6 cellular contexts compared by ENCODE assay signal in the genomic region with DNA sequence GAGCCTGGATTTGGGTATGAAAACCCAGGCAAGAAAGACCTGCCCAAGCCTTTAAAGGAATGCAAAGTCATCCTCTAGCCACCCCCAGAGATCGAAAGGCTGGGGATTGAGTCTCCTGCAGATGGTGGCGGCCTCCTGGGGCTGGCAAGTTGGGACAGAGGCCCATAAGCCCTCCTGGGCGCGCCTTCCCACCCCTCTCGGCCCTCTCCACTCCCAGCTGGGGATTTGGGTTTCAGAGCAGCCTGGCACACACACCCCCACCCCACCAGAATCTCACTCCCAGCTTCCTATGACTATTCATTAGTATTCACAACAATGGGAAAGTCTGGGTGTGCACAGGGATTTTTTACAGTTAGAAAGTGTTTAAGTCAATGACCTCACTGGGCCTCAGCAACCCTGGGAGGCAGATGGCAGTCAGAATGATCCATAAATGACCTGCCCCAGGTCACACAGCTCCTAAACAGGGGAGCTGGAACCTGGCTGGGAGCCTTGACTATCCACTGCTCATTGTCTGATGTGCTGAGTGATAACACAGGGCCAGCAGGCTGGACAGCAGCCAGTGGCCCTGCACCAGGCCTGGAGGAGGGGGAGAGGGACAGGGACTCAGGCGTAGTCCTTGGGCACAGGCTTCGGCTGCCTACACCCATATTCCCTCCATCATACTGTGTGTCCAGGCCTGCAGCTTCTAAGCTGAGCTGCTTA. TPM values are rescaled to one million over a fixed set of nuclear protein-coding genes. Genes with fewer than 3 reads are reported as not detected.
DNase-seq lines count a peak whose midpoint lies in the region; ATAC-seq, FAIRE-seq and TF ChIP-seq lines count a peak whose summit lies in the region.
"Had no signal": no experiment of that assay in that cellular context is flagged by ENCODE, and none has a peak within 500 bp of the region (broad histone marks: within the 10 kb centered on the region; RNA-seq: fewer than 3 reads in every experiment).

No MANE protein-coding gene starts in this region.

- 0 out of 2 replicates have a peak, but pooled peaks cover under 1% of the 10 kb centered on the region for H4K20me1 ChIP-seq in PC-3 (ENCODE audit: low read length)

- CTCF ChIA-PET in PC-3 (lab: Charles Lee), result interaction anchor here (0.6 kb wide), 1 partner anchor 10 kb away, joined by 3 read pairs; no protein-coding TSS in a partner anchor

- no peaks in the 10 kb centered on the region for H3K27me3 Mint-ChIP-seq in effector memory CD8-positive, alpha-beta T cell

- H3K4me1 Mint-ChIP-seq in effector memory CD8-positive, alpha-beta T cell (ENCODE audit: low read depth in 2 of 2), result peaks cover 58 to 63% of the 10 kb centered on the region in 2 donors

- WGBS in small intestine, 3 donors, result 47 to 67% (median 52%) methylated on average over 7 of the region's 7 CpGs

- no peak for DNase-seq in PC-3
- no peak for DNase-seq in effector memory CD8-positive, alpha-beta T cell
- no peak for DNase-seq in small intestine
- DNase-seq in NCI-H187 treated with DMSO at 0.1 percent for 48 hours (lab: John Stamatoyannopoulos, UW), result no peak

- H3K4me3 Mint-ChIP-seq in effector memory CD8-positive, alpha-beta T cell, result peak overlapping the region; percentile 98 to 99

- H3K27ac Mint-ChIP-seq in effector memory CD8-positive, alpha-beta T cell, result peak overlapping the region; percentile 80 to 93

- POLR2A ChIA-PET in PC-3 (lab: Charles Lee; ENCODE audit: unreplicated experiment), result no interaction called here

- H3K27me3 ChIP-seq in PC-3 (ENCODE audit: low read length) (no peaks in the 10 kb centered on the region), small intestine (ENCODE audit: control insufficient read depth in 2 of 2, insufficient read depth in 2 of 2, low read length in 2 of 2) (no peaks in the 10 kb centered on the region)

- intact Hi-C loops in PC-3 (cut with micrococcal nuclease), result no loop called here

- peaks cover 61% of the 10 kb centered on the region for H3K36me3 Mint-ChIP-seq in effector memory CD8-positive, alpha-beta T cell (ENCODE audit: insufficient read depth)

- H3K4me1 ChIP-seq in PC-3 (ENCODE audit: insufficient read depth, low read length) (peaks cover 21% of the 10 kb centered on the region), small intestine (ENCODE audit: control insufficient read depth in 2 of 2, insufficient read depth in 1 of 2, low read depth in 1 of 2, low read length in 1 of 2) (peaks cover 26 to 40% of the 10 kb centered on the region in 2 donors)

- H3K27ac ChIP-seq in PC-3 (ENCODE audit: low read length), result peak overlapping the region; percentile 23
- H3K27ac ChIP-seq in small intestine (ENCODE audit: low read depth in 1 of 2, low read length in 1 of 2), result peak overlapping the region; percentile 85 to 92

- no peak for ATAC-seq in PC-3
- no peak for ATAC-seq in effector memory CD8-positive, alpha-beta T cell (replicated peaks)
- no peak for ATAC-seq in GM19467 (IDR thresholded peaks at IDR 0.05; ENCODE audit: unreplicated experiment)

- no peaks in the 10 kb centered on the region for H3K9me2 ChIP-seq in PC-3 (replicated peaks; ENCODE audit: low read length)

- no peak overlapping the region for H2AFZ ChIP-seq in PC-3 (ENCODE audit: low read length)

- H3K9ac ChIP-seq in PC-3 (ENCODE audit: low read length), result no peak overlapping the region

- BruUV-seq in PC-3 (replicated peaks; lab: Mats Ljungman, UMichigan), result no TSS peak

- peaks cover 20% of the 10 kb centered on the region for H3K79me2 ChIP-seq in PC-3 (ENCODE audit: low read length)

- H3K4me2 ChIP-seq in PC-3 (ENCODE audit: low read length), result peak overlapping the region; percentile 20

- H3K9me3 Mint-ChIP-seq in effector memory CD8-positive, alpha-beta T cell, result no peaks in the 10 kb centered on the region

- no peak for TF ChIP-seq CTCF in PC-3 (conservative IDR thresholded peaks at IDR 0.05; ENCODE audit: low read depth, low read length)

- H3K4me3 ChIP-seq in PC-3 (ENCODE audit: low read length) (no peak overlapping the region), small intestine (ENCODE audit: low read depth in 1 of 2, low read length in 2 of 2) (peak overlapping the region in 1 of 2 donors; percentile 2)

- H3F3A ChIP-seq in PC-3 (ENCODE audit: low read length, unreplicated experiment), result no peaks in the 10 kb centered on the region

- H3K9me3 ChIP-seq in PC-3 (ENCODE audit: low read length) (no peaks in the 10 kb centered on the region), small intestine (ENCODE audit: control insufficient read depth, low read depth) (no peaks in the 10 kb centered on the region)

- FAIRE-seq in small intestine (lab: Jason Lieb, UNC), result no peak

- H3K36me3 ChIP-seq in PC-3 (ENCODE audit: low read depth, low read length), result no peaks in the 10 kb centered on the region
- peaks cover 2 to 7% of the 10 kb centered on the region in 2 donors for H3K36me3 ChIP-seq in small intestine (ENCODE audit: control insufficient read depth in 2 of 2, insufficient read depth in 2 of 2, low read length in 2 of 2)

RNA-seq across cellular contexts. Expression of a gene that starts 12.1 kb away (rescaled TPM):
- 75.0 and 116 TPM in 2 replicates for total RNA-seq in PC-3 (2014; rRNA removed)
- polyA plus RNA-seq in small intestine, result 100 to 1,000 TPM; 231 to 592 (median 569) TPM

RNA-seq across cellular contexts. Expression of a gene that starts 15.6 kb away (rescaled TPM):
- 47.2 and 55.4 TPM in 2 replicates for total RNA-seq in PC-3 (2014; rRNA removed)
- 10 to 100 TPM; 12.4 to 28.3 (median 16.3) TPM for polyA plus RNA-seq in small intestine

RNA-seq across cellular contexts. Expression of a gene that starts 23.5 kb away (rescaled TPM):
- total RNA-seq in PC-3 (2014; rRNA removed), result 0.17 and 0.66 TPM in 2 replicates
- 1 to 10 TPM; 1.8 to 4.5 (median 3.8) TPM for polyA plus RNA-seq in small intestine
- polyA plus RNA-seq: neural cell had no signal

RNA-seq across cellular contexts. Expression of a gene that starts 47.8 kb away (rescaled TPM):
- not detected in 2 replicates for total RNA-seq in PC-3 (2014; rRNA removed)
- polyA plus RNA-seq in small intestine, result 1 to 10 TPM; 1.6 to 5.7 (median 2.3) TPM
- polyA plus RNA-seq: neural cell had no signal
